ENCODE assay signal across 17 cellular contexts in genomic region chrX:141668371-141668770, GRCh38. TPM values are rescaled to one million over a fixed set of nuclear protein-coding genes. Genes with fewer than 3 reads are reported as not detected.
"Had no signal": no experiment of that assay in that cellular context is flagged by ENCODE, and none has a peak within 500 bp of the region (broad histone marks: within the 10 kb centered on the region; RNA-seq: fewer than 3 reads in every experiment).

No MANE protein-coding gene starts in this region.

- H3K36me3 ChIP-seq: colonic mucosa, esophagus squamous epithelium, gastroesophageal sphincter, upper lobe of left lung, uterus had no signal

- H3K27ac ChIP-seq: colonic mucosa, esophagus squamous epithelium, gastroesophageal sphincter, upper lobe of left lung, uterus had no signal

- H3K9me3 ChIP-seq: colonic mucosa, esophagus squamous epithelium, gastroesophageal sphincter, upper lobe of left lung, uterus had no signal

- H3K27me3 ChIP-seq: colonic mucosa, esophagus squamous epithelium, gastroesophageal sphincter, upper lobe of left lung, uterus had no signal

- H3K4me2 ChIP-seq: smooth muscle cell had no signal

- ATAC-seq: gastroesophageal sphincter; left colon; naive thymus-derived CD8-positive, alpha-beta T cell had no signal

- DNase-seq: colonic mucosa; dermis blood vessel endothelial cell; esophagus squamous epithelium; foreskin fibroblast; immature natural killer cell; left colon; naive thymus-derived CD8-positive, alpha-beta T cell; posterior cingulate gyrus; stimulated activated CD4-positive, alpha-beta T cell treated with anti-CD3 and anti-CD28 coated beads, Interleukin-2, amount 100 ng/mL, for 48 hours; stimulated activated naive CD4-positive, alpha-beta T cell treated with Interleukin-2 at 50 U/mL for 16 hours; upper lobe of left lung; uterus had no signal

- H3K4me1 ChIP-seq: colonic mucosa, esophagus squamous epithelium, gastroesophageal sphincter, upper lobe of left lung, uterus had no signal

- H3K4me3 ChIP-seq: colonic mucosa, esophagus squamous epithelium, gastroesophageal sphincter, smooth muscle cell, upper lobe of left lung, uterus had no signal

RNA-seq across cellular contexts. Expression of gene SPANXD, which starts 30.2 kb away (rescaled TPM):
- polyA plus RNA-seq: immature natural killer cell; liver; naive thymus-derived CD8-positive, alpha-beta T cell; neural cell; smooth muscle cell; thymus had no signal
